In the genomic region with DNA sequence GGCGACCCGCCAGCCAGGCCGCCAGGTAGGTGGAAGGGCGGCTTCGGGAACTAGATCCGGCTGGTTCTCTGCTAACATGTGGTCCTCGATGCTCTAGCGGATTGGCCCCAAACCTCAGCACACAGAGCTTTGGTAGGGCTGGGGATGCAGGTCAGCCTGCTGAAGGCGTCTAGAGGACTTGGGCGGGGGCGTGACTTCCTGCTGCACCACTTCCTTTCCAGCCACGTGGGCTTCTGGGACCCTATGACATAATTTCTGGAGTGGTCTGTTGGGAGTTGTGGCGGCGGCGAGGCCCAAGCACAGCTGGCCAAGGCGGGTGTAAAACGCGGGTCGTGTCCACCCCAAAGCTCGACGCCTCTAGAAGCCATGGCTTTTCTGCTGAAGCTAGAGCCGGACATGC, we compare ENCODE assay signal across 18 cellular contexts.
DNase-seq lines count a peak whose midpoint lies in the region; FAIRE-seq and TF ChIP-seq lines count a peak whose summit lies in the region.
"Had no signal": no experiment of that assay in that cellular context is flagged by ENCODE, and none has a peak within 500 bp of the region (broad histone marks: within the 10 kb centered on the region; RNA-seq: fewer than 3 reads in every experiment).

No MANE protein-coding gene starts in this region.

- H2BK5ac ChIP-seq in H1 (ENCODE audit: low read depth, low read length) (no peak overlapping the region), mesenchymal stem cell (ENCODE audit: low read depth, low read length, poor library complexity, severe bottlenecking) (no peak overlapping the region)

- H3K56ac ChIP-seq in H1 (replicated peaks; ENCODE audit: insufficient read length, low read depth, low read length): no peak overlapping the region

- H3K4me3 ChIP-seq in NB4 (ENCODE audit: low read depth, low read length) (no peak overlapping the region), H1 (ENCODE audit: extremely low read depth in 1 of 4, insufficient read depth in 2 of 4, low read depth in 3 of 4, low read length in 4 of 4) (no peak overlapping the region), mesenchymal stem cell (ENCODE audit: insufficient read depth in 1 of 2, low read depth in 1 of 2, low read length in 2 of 2) (no peak overlapping the region), small intestine (ENCODE audit: low read depth in 1 of 2, low read length in 2 of 2) (no peak overlapping the region)
- H3K4me3 ChIP-seq: BLaER1 treated with 17β-estradiol and CSF1 and Interleukin-3, amounts not matched to agents 10 nM and 100 nM had no signal

- TF ChIP-seq CTCF in NB4 (IDR thresholded peaks at IDR 0.05; ENCODE audit: low read depth, low read length) (no peak), H1 (IDR thresholded peaks at IDR 0.05; ENCODE audit: control extremely low read depth in 1 of 3, insufficient read depth in 1 of 3, low read depth in 1 of 3, low read length in 3 of 3) (no peak)

- H3K27ac ChIP-seq in H1 (ENCODE audit: low read depth, low read length) (no peak overlapping the region), mesenchymal stem cell (ENCODE audit: low read length, poor library complexity, severe bottlenecking) (no peak overlapping the region), small intestine (ENCODE audit: low read depth in 1 of 2, low read length in 1 of 2) (no peak overlapping the region)
- H3K27ac ChIP-seq: BLaER1 treated with 17β-estradiol and CSF1 and Interleukin-3, amounts not matched to agents 10 nM and 100 nM; HL-60 had no signal

- H4K5ac ChIP-seq in H1 (ENCODE audit: insufficient read length, low read depth, low read length): no peak overlapping the region

- H3K4me2 ChIP-seq in H1 (ENCODE audit: insufficient read depth in 1 of 2, low read depth in 2 of 2, low read length in 2 of 2) (no peak overlapping the region), mesenchymal stem cell (ENCODE audit: low read length, poor library complexity, severe bottlenecking) (no peak overlapping the region)
- H3K4me2 ChIP-seq: BLaER1 treated with 17β-estradiol and CSF1 and Interleukin-3, amounts not matched to agents 10 nM and 100 nM had no signal

- H3K79me1 ChIP-seq in H1 (ENCODE audit: low read depth, low read length) (no peaks in the 10 kb centered on the region), mesenchymal stem cell (replicated peaks; ENCODE audit: low read length, poor library complexity, severe bottlenecking) (no peaks in the 10 kb centered on the region)

- H3K4me1 ChIP-seq in H1 (replicated peaks in 1 of 4; ENCODE audit: control insufficient read depth in 3 of 4, insufficient read depth in 4 of 4, low read length in 3 of 4) (no peaks in the 10 kb centered on the region), mesenchymal stem cell (ENCODE audit: control insufficient read depth, insufficient read depth, low read depth, low read length) (no peaks in the 10 kb centered on the region), small intestine (ENCODE audit: control insufficient read depth in 2 of 2, insufficient read depth in 1 of 2, low read depth in 1 of 2, low read length in 1 of 2) (no peaks in the 10 kb centered on the region)

- H3K9me3 ChIP-seq in H1 (ENCODE audit: insufficient read depth in 2 of 2, low read depth in 1 of 2, low read length in 1 of 2) (no peaks in the 10 kb centered on the region), mesenchymal stem cell (ENCODE audit: control insufficient read depth, low read length) (no peaks in the 10 kb centered on the region), small intestine (ENCODE audit: control insufficient read depth, low read depth) (no peaks in the 10 kb centered on the region)

- FAIRE-seq in H1 (lab: Jason Lieb, UNC) (no peak), small intestine (lab: Jason Lieb, UNC) (no peak)
- FAIRE-seq: G401.6 had no signal

- H4K91ac ChIP-seq in H1 (replicated peaks; ENCODE audit: insufficient read length, low read length) (no peak overlapping the region), mesenchymal stem cell (ENCODE audit: low read length) (peak overlapping the region; percentile 53)

- no peak for TF ChIP-seq RAD21 in H1 (IDR thresholded peaks at IDR 0.05 in 1 of 2, conservative IDR thresholded peaks at IDR 0.05 in 1 of 2; ENCODE audit: low read depth in 2 of 2, low read length in 2 of 2)

- no peak overlapping the region for H2BK20ac ChIP-seq in H1 (ENCODE audit: low read length)

- DNase-seq in ELF-1 (ENCODE audit: low read depth, low spot score) (peak; percentile 4), NB4 (ENCODE audit: low read depth) (peak; percentile 2), H1 (ENCODE audit: low read depth in 1 of 2, low spot score in 2 of 2) (no peak), mesenchymal stem cell (no peak), SIG-M5 (lab: John Stamatoyannopoulos, UW) (no peak), RPMI8226 (no peak), inferior parietal cortex (ENCODE audit: extremely low spot score) (no peak), small intestine (no peak)
- DNase-seq: Calu3; CD8-positive, alpha-beta T cell; DMS 273 treated with DMSO at 0.1 percent for 48 hours; DMS53; DND-41; EL; HCEC 1CT had no signal

- TF ChIP-seq POLR2A in NB4 (IDR thresholded peaks at IDR 0.05; ENCODE audit: extremely low read depth, insufficient read length) (no peak), H1 (IDR thresholded peaks at IDR 0.05; ENCODE audit: control extremely low read depth in 1 of 2, low read depth in 2 of 2, low read length in 2 of 2) (no peak)

- no peak overlapping the region for H3K4ac ChIP-seq in H1 (replicated peaks; ENCODE audit: insufficient read length, low read depth, low read length)
- no peak overlapping the region for H3K4ac ChIP-seq in mesenchymal stem cell (ENCODE audit: low read depth in 1 of 2, low read length in 2 of 2)

- H3K9ac ChIP-seq in H1 (replicated peaks in 1 of 4; ENCODE audit: extremely low read depth in 1 of 4, low read depth in 3 of 4, low read length in 3 of 4) (no peak overlapping the region), mesenchymal stem cell (ENCODE audit: low read length) (no peak overlapping the region)
- H3K9ac ChIP-seq: BLaER1 treated with 17β-estradiol and CSF1 and Interleukin-3, amounts not matched to agents 10 nM and 100 nM had no signal

- H3K36me3 ChIP-seq in H1 (ENCODE audit: control insufficient read depth in 2 of 4, insufficient read depth in 4 of 4, low read length in 3 of 4) (no peaks in the 10 kb centered on the region; a peak in 1 of 8 replicates), mesenchymal stem cell (ENCODE audit: control insufficient read depth in 1 of 2, insufficient read depth in 2 of 2, low read depth in 1 of 2, low read length in 2 of 2) (peaks cover 5 to 12% of the 10 kb centered on the region in 2 experiments), small intestine (ENCODE audit: control insufficient read depth in 2 of 2, insufficient read depth in 2 of 2, low read length in 2 of 2) (peaks cover 0 to 4% of the 10 kb centered on the region in 2 donors)

- H2AK5ac ChIP-seq in H1 (ENCODE audit: low read depth, low read length) (no peak overlapping the region), mesenchymal stem cell (ENCODE audit: low read length, severe bottlenecking) (no peak overlapping the region)

- TF ChIP-seq EP300 in H1 (IDR thresholded peaks at IDR 0.05; ENCODE audit: borderline replicate concordance in 1 of 2, low read depth in 2 of 2, low read length in 2 of 2): no peak

- H2BK12ac ChIP-seq in H1 (ENCODE audit: low read depth, low read length): no peak overlapping the region
- H2BK12ac ChIP-seq in mesenchymal stem cell (ENCODE audit: low read length in 2 of 2): no peak overlapping the region

- CTCF ChIA-PET in H1 (lab: Charles Lee; ENCODE audit: partially characterized antibody): interaction anchor here (0.6 to 1.5 kb wide), 4 partner anchors 33 to 143 kb away, joined by 3 read pairs; no protein-coding TSS in a partner anchor

- H3K23ac ChIP-seq in H1 (ENCODE audit: insufficient read length) (no peak overlapping the region), mesenchymal stem cell (ENCODE audit: low read length in 2 of 2) (no peak overlapping the region)

- no peaks in the 10 kb centered on the region for H3K79me2 ChIP-seq in H1 (ENCODE audit: control insufficient read depth in 1 of 2, insufficient read depth in 2 of 2, low read length in 2 of 2)

- H2BK15ac ChIP-seq in H1 (ENCODE audit: low read length): no peak overlapping the region
- H2BK15ac ChIP-seq in mesenchymal stem cell (ENCODE audit: low read depth, poor library complexity, severe bottlenecking): no peak overlapping the region

- no peak overlapping the region for H3K14ac ChIP-seq in H1 (ENCODE audit: insufficient read length)
- H3K14ac ChIP-seq in mesenchymal stem cell (ENCODE audit: low read length in 2 of 2): peak overlapping the region in 1 of 2 experiments; percentile 22

- POLR2A ChIA-PET in H1 (lab: Charles Lee; ENCODE audit: partially characterized antibody): interaction anchor here (1.2 kb wide), 1 partner anchor 11 kb away, joined by 3 read pairs; no protein-coding TSS in a partner anchor

- 90% methylated on average over 18 of the region's 22 CpGs; no CpG with 5 or more reads in 1 of the 2 experiments for WGBS in H1 (ENCODE audit: extremely low coverage in 1 of 2, insufficient coverage in 1 of 2, insufficient read length in 1 of 2, insufficient replicate concordance in 2 of 2, low coverage in 1 of 2, low lambda C conversion rate in 2 of 2, missing lambda C conversion rate in 1 of 2), 2 experiments
- over 99% methylated on average over 22 of the region's 22 CpGs for WGBS in mesenchymal stem cell
- 96 to 98% (median 98%) methylated on average over 22 of the region's 22 CpGs for WGBS in small intestine, 3 donors

- H2AFZ ChIP-seq in H1 (ENCODE audit: low read length): no peak overlapping the region
- no peak overlapping the region for H2AFZ ChIP-seq in mesenchymal stem cell (ENCODE audit: low read depth, low read length)

- H3K18ac ChIP-seq in H1 (ENCODE audit: extremely low read depth, low read length) (no peak overlapping the region), mesenchymal stem cell (ENCODE audit: low read depth in 1 of 2, low read length in 2 of 2) (no peak overlapping the region)

- no peaks in the 10 kb centered on the region for H3K27me3 ChIP-seq in H1 (replicated peaks in 1 of 4; ENCODE audit: control insufficient read depth in 3 of 4, extremely low read depth in 1 of 4, insufficient read depth in 3 of 4, low read length in 3 of 4)
- no peaks in the 10 kb centered on the region for H3K27me3 ChIP-seq in mesenchymal stem cell (ENCODE audit: control insufficient read depth in 1 of 2, insufficient read depth in 1 of 2, low read length in 2 of 2)
- no peaks in the 10 kb centered on the region for H3K27me3 ChIP-seq in small intestine (ENCODE audit: control insufficient read depth in 2 of 2, insufficient read depth in 2 of 2, low read length in 2 of 2)
- H3K27me3 ChIP-seq: BLaER1 treated with 17β-estradiol and CSF1 and Interleukin-3, amounts not matched to agents 10 nM and 100 nM had no signal

- H2BK120ac ChIP-seq in H1 (replicated peaks; ENCODE audit: low read depth, low read length) (no peak overlapping the region), mesenchymal stem cell (ENCODE audit: low read depth, low read length) (no peak overlapping the region)

- H4K20me1 ChIP-seq in H1 (replicated peaks in 1 of 2; ENCODE audit: control insufficient read depth in 1 of 2, insufficient read depth in 2 of 2, low read length in 2 of 2): peaks cover 0 to 3% of the 10 kb centered on the region in 2 experiments

- H4K8ac ChIP-seq in H1 (ENCODE audit: extremely low read depth, insufficient read depth, low read length) (no peak overlapping the region; the same call in 1 of the 2 replicates), mesenchymal stem cell (ENCODE audit: low read length) (no peak overlapping the region)

- no peaks in the 10 kb centered on the region for H3K23me2 ChIP-seq in H1 (ENCODE audit: low read depth, low read length)

Comparison
In these comparisons a context has a peak if more than half of its experiments do, and no peak if none do; other contexts are left out.
1. DNase-seq: peak in ELF-1 (single experiment) and NB4 (single experiment); none in H1 (0 of 2), mesenchymal stem cell (single experiment), SIG-M5 (single experiment), RPMI8226 (single experiment), inferior parietal cortex (single experiment) and small intestine (single experiment).